9 cellular contexts compared by ENCODE assay signal in the genomic region with DNA sequence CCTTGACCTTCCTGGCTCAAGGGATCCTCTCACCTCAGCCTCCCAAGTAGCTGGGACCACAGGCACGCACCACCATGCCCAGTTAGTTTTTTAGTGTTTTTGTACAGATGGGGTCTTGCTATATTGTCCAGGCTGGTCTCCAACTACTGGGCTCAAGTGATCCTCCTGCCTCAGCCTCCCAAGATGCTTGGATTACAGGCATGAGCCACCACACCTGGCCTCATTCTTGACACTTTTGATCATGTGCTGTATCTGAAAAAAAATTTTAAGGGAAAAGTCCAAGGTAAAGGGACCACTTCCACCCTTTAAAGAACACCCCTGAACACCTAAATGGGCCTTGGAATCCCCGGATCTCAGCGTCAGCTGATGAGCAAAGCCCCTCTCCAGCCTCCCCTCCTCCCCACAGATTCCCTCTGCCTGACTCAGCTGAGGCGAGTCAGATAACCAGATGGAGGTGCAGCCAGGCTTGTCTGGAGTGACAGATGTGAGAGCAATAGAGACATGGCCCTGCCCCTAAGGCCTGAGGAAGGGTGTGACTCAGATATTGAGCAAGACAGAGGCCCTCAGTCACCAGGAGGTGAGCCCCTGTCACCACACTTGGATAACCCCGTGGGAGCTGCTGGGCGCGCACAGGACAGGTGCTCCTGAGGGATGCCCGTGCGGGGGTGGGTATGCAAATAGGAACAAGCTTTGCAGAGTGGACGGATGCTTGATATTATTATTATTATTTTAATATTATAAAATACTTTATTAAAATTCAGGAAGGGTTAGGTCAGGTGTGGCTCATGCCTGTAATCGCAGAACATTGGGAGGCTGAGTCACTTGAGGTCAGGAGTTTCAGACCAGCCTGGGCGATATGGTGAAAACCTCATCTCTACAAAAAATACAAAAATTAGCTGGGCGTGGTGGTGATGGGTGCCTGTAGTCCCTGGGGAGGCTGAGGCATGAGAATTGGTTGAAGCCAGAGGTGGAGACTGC. TPM values are rescaled to one million over a fixed set of nuclear protein-coding genes. Genes with fewer than 3 reads are reported as not detected.
A peak's percentile ranks its signal among the peaks of the same experiment; 100 is the strongest.
DNase-seq lines count a peak whose midpoint lies in the region; ATAC-seq and TF ChIP-seq lines count a peak whose summit lies in the region.
"Had no signal": no experiment of that assay in that cellular context is flagged by ENCODE, and none has a peak within 500 bp of the region (broad histone marks: within the 10 kb centered on the region; RNA-seq: fewer than 3 reads in every experiment).

No MANE protein-coding gene starts in this region.

- H3K4me3 ChIP-seq in astrocyte of the cerebellum (ENCODE audit: low read depth, low read length) (no peak overlapping the region), mesenchymal stem cell (ENCODE audit: insufficient read depth in 1 of 2, low read depth in 1 of 2, low read length in 2 of 2) (no peak overlapping the region)
- H3K4me3 ChIP-seq: tibial artery had no signal

- H3K18ac ChIP-seq in mesenchymal stem cell (ENCODE audit: low read depth in 1 of 2, low read length in 2 of 2): no peak overlapping the region

- H4K91ac ChIP-seq in mesenchymal stem cell (ENCODE audit: low read length): no peak overlapping the region

- no peak overlapping the region for H4K8ac ChIP-seq in mesenchymal stem cell (ENCODE audit: low read length)

- H3K4me2 ChIP-seq in mesenchymal stem cell (ENCODE audit: low read length, poor library complexity, severe bottlenecking): no peak overlapping the region

- no peak overlapping the region for H3K4ac ChIP-seq in mesenchymal stem cell (ENCODE audit: low read depth in 1 of 2, low read length in 2 of 2)

- no peak overlapping the region for H2AFZ ChIP-seq in mesenchymal stem cell (ENCODE audit: low read depth, low read length)

- peak; percentile 54 for ATAC-seq in GM19468 (IDR thresholded peaks at IDR 0.05; ENCODE audit: extremely low read depth, unreplicated experiment)
- peak; percentile 52 for ATAC-seq in HG03457 (IDR thresholded peaks at IDR 0.05; ENCODE audit: unreplicated experiment)

- no peak overlapping the region for H2BK5ac ChIP-seq in mesenchymal stem cell (ENCODE audit: low read depth, low read length, poor library complexity, severe bottlenecking)

- no peak for TF ChIP-seq CTCF in astrocyte of the cerebellum (IDR thresholded peaks at IDR 0.05; ENCODE audit: low read depth, low read length, missing control alignments)

- no peak overlapping the region for H2BK120ac ChIP-seq in mesenchymal stem cell (ENCODE audit: low read depth, low read length)

- peak overlapping the region in 1 of 2 experiments; percentile 25 for H2BK12ac ChIP-seq in mesenchymal stem cell (ENCODE audit: low read length in 2 of 2)

- H3K27ac ChIP-seq in mesenchymal stem cell (ENCODE audit: low read length, poor library complexity, severe bottlenecking): peak overlapping the region; percentile 62
- H3K27ac ChIP-seq: tibial artery had no signal

- no peak overlapping the region for H2AK5ac ChIP-seq in mesenchymal stem cell (ENCODE audit: low read length, severe bottlenecking)

- H3K14ac ChIP-seq in mesenchymal stem cell (ENCODE audit: low read length in 2 of 2): no peak overlapping the region

- H3K79me1 ChIP-seq in mesenchymal stem cell (replicated peaks; ENCODE audit: low read length, poor library complexity, severe bottlenecking): no peaks in the 10 kb centered on the region

- H3K9ac ChIP-seq in mesenchymal stem cell (ENCODE audit: low read length): no peak overlapping the region

- no peak overlapping the region for H3K23ac ChIP-seq in mesenchymal stem cell (ENCODE audit: low read length in 2 of 2)

- H2BK15ac ChIP-seq in mesenchymal stem cell (ENCODE audit: low read depth, poor library complexity, severe bottlenecking): no peak overlapping the region

- DNase-seq in NCI-H2227 (lab: John Stamatoyannopoulos, UW; ENCODE audit: unreplicated experiment) (peak; percentile 42), NCI-H2227 treated with DMSO at 0.1 percent for 48 hours (lab: John Stamatoyannopoulos, UW) (no peak), NCI-H69 (lab: John Stamatoyannopoulos, UW) (peak; percentile 97), astrocyte of the cerebellum (ENCODE audit: low read depth) (peak; percentile 48), mesenchymal stem cell (peak; percentile 92), NCI-H748 treated with DMSO at 0.1 percent for 48 hours (lab: John Stamatoyannopoulos, UW) (no peak)

- H3K9me3 ChIP-seq in mesenchymal stem cell (ENCODE audit: control insufficient read depth, low read length): no peaks in the 10 kb centered on the region
- H3K9me3 ChIP-seq: tibial artery had no signal

- peaks cover 21% of the 10 kb centered on the region for H3K4me1 ChIP-seq in mesenchymal stem cell (ENCODE audit: control insufficient read depth, insufficient read depth, low read depth, low read length)

- H3K36me3 ChIP-seq in mesenchymal stem cell (ENCODE audit: control insufficient read depth in 1 of 2, insufficient read depth in 2 of 2, low read depth in 1 of 2, low read length in 2 of 2): no peaks in the 10 kb centered on the region
- H3K36me3 ChIP-seq: tibial artery had no signal

- 12% methylated on average over 6 of the region's 13 CpGs for WGBS in mesenchymal stem cell

- no peaks in the 10 kb centered on the region for H3K27me3 ChIP-seq in mesenchymal stem cell (ENCODE audit: control insufficient read depth in 1 of 2, insufficient read depth in 1 of 2, low read length in 2 of 2)
- H3K27me3 ChIP-seq: tibial artery had no signal

- in situ Hi-C loops in astrocyte of the cerebellum (cut with HindIII; ENCODE audit: low sequenced_read_pairs): no loop called here

RNA-seq across cellular contexts. Expression of a gene that starts 5.0 kb away (rescaled TPM):
- 2.0 TPM for polyA plus RNA-seq in mesenchymal stem cell (2013, experiment 1 of 2)
- 1.8 TPM for polyA plus RNA-seq in mesenchymal stem cell (2013, experiment 2 of 2)

RNA-seq across cellular contexts. Expression of a gene that starts 17.1 kb away (rescaled TPM):
- 235 TPM for polyA plus RNA-seq in mesenchymal stem cell (2013, experiment 1 of 2)
- 233 TPM for polyA plus RNA-seq in mesenchymal stem cell (2013, experiment 2 of 2)

RNA-seq across cellular contexts. Expression of a gene that starts 17.7 kb away (rescaled TPM):
- polyA plus RNA-seq in mesenchymal stem cell (2013, experiment 1 of 2): 364 TPM
- polyA plus RNA-seq in mesenchymal stem cell (2013, experiment 2 of 2): 351 TPM

RNA-seq across cellular contexts. Expression of a gene that starts 23.9 kb away (rescaled TPM):
- polyA plus RNA-seq in mesenchymal stem cell (2013, experiment 1 of 2): 23.7 TPM
- 21.3 TPM for polyA plus RNA-seq in mesenchymal stem cell (2013, experiment 2 of 2)

RNA-seq across cellular contexts. Expression of a gene that starts 29.7 kb away (rescaled TPM):
- polyA plus RNA-seq in mesenchymal stem cell (2013, experiment 1 of 2): 10.7 TPM
- 10.7 TPM for polyA plus RNA-seq in mesenchymal stem cell (2013, experiment 2 of 2)

Comparison
In these comparisons a context has a peak if more than half of its experiments do, and no peak if none do; other contexts are left out.
1. DNase-seq: peak in NCI-H2227 (single experiment), NCI-H69 (single experiment), astrocyte of the cerebellum (single experiment) and mesenchymal stem cell (single experiment); none in NCI-H2227 treated with DMSO at 0.1 percent for 48 hours (single experiment) and NCI-H748 treated with DMSO at 0.1 percent for 48 hours (single experiment).